8 cellular contexts compared by ENCODE assay signal in the genomic region with DNA sequence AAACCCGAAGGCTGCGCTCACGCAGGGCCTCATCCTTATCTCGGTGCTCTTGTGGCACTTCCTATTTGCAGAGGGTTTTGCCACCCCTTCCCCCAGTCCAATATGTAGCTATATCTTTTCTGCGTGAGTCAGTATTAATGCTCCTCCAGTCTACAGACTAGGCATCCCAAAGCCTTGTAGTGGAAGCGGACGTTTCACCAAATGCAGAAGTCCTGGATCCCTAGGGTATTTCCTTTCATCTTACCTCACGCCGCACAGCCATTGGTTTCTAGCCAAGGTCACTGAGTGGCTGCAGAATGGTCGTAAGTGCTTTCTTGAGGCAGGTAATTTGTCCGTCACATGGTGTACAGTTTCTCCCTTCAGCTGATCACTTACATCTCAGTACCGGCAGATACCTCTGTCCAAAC. TPM values are rescaled to one million over a fixed set of nuclear protein-coding genes. Genes with fewer than 3 reads are reported as not detected.
DNase-seq lines count a peak whose midpoint lies in the region; ATAC-seq and TF ChIP-seq lines count a peak whose summit lies in the region.
"Not testable (repeated sequence)": the region's sequence is repeated elsewhere in the genome, so short reads cannot be mapped to it uniquely, and the experiment has no call there.

No MANE protein-coding gene starts in this region.

- WGBS in heart right ventricle, 2 donors = 0 to 1% methylated on average over 12 of the region's 12 CpGs

- H3K27ac Mint-ChIP-seq in natural killer cell (peak overlapping the region; percentile 96 to 99), type B pancreatic cell (peak overlapping the region; percentile 97)

- H3K4me1 Mint-ChIP-seq in natural killer cell (peaks cover 30 to 43% of the 10 kb centered on the region in 2 donors), type B pancreatic cell (ENCODE audit: unreplicated experiment) (peaks cover 17% of the 10 kb centered on the region)

- ATAC-seq in HG02588 (IDR thresholded peaks at IDR 0.05; ENCODE audit: unreplicated experiment) = peak; percentile 1
- ATAC-seq in heart right ventricle = peak in 4 of 8 donors; percentile 4 to 30 (median 16)
- peak; percentile 32 to 57 (median 38) for ATAC-seq in natural killer cell

- peaks cover 17 to 54% (median 48%) of the 10 kb centered on the region in 9 donors for H3K4me1 ChIP-seq in heart right ventricle

- not testable (repeated sequence) for H3K9me3 Mint-ChIP-seq in natural killer cell, type B pancreatic cell

- not testable (repeated sequence) for H3K36me3 Mint-ChIP-seq in natural killer cell
- peaks cover 19% of the 10 kb centered on the region for H3K36me3 Mint-ChIP-seq in type B pancreatic cell

- H3K9me3 ChIP-seq in heart right ventricle = not testable (repeated sequence)

- H3K4me3 ChIP-seq in heart right ventricle = peak overlapping the region; percentile 45 to 97 (median 90)

- TF ChIP-seq CTCF in heart right ventricle (IDR thresholded peaks at IDR 0.05); natural killer cell (IDR thresholded peaks at IDR 0.05); type B pancreatic cell (conservative IDR thresholded peaks at IDR 0.05): not testable (repeated sequence)

- H3K27me3 ChIP-seq in heart right ventricle = not testable (repeated sequence)

- peak overlapping the region; percentile 68 to 98 (median 93) for H3K27ac ChIP-seq in heart right ventricle

- not testable (repeated sequence) for H3K27me3 Mint-ChIP-seq in natural killer cell (ENCODE audit: low read depth in 2 of 2); type B pancreatic cell

- peaks cover 0 to 17% (median 0%) of the 10 kb centered on the region in 9 donors for H3K36me3 ChIP-seq in heart right ventricle

- H3K4me3 Mint-ChIP-seq in natural killer cell = peak overlapping the region; percentile 93
- peak overlapping the region; percentile 98 for H3K4me3 Mint-ChIP-seq in type B pancreatic cell

- peak; percentile 14 for DNase-seq in GF-D8 (lab: John Stamatoyannopoulos, UW)
- DNase-seq in NCI-H1417 (lab: John Stamatoyannopoulos, UW) = peak in 2 of 3 experiments; percentile 33 to 66
- peak; percentile 34 for DNase-seq in SW480 (ENCODE audit: low spot score)
- peak; percentile 5 for DNase-seq in brain pericyte (ENCODE audit: low read depth, low spot score)
- peak in 1 of 2 donors; percentile 6 for DNase-seq in heart right ventricle
- not testable (repeated sequence) for DNase-seq in natural killer cell; type B pancreatic cell (ENCODE audit: extremely low spot score, unreplicated experiment)

- intact Hi-C loops in heart right ventricle (cut with DNase I); natural killer cell (cut with micrococcal nuclease): not testable (repeated sequence)

RNA-seq across cellular contexts. Expression of a gene that starts 0.7 kb away (rescaled TPM):
- 100 to 1,000 TPM; 119 to 241 (median 144) TPM for total RNA-seq in heart right ventricle
- 100 to 1,000 TPM; 100 to 257 TPM for polyA plus RNA-seq in heart right ventricle
- total RNA-seq in natural killer cell = 100 to 1,000 TPM; 295 to 334 (median 312) TPM
- 508 and 604 TPM in 2 replicates for total RNA-seq in type B pancreatic cell (ENCODE audit: low replicate concordance)

RNA-seq across cellular contexts. Expression of a gene that starts 29.9 kb away (rescaled TPM):
- total RNA-seq in heart right ventricle (1 to 10 TPM in 3 of 10 donors, under 1 TPM in 7; 0.25 to 1.6 (median 0.84) TPM), natural killer cell (under 1 TPM in 2 of 3 donors, not detected in 1; 0.82 to 0.88 TPM), type B pancreatic cell (ENCODE audit: low replicate concordance) (4.1 and 9.8 TPM in 2 replicates)
- polyA plus RNA-seq in heart right ventricle = 1 to 10 TPM in 1 of 2 donors, under 1 TPM in 1; 0.84 to 1.2 TPM

RNA-seq across cellular contexts. Expression of a gene that starts 45.2 kb away (rescaled TPM):
- 1,000 to 10,000 TPM in 3 of 10 donors, 100 to 1,000 TPM in 7; 626 to 1,166 (median 689) TPM for total RNA-seq in heart right ventricle
- polyA plus RNA-seq in heart right ventricle = 1,000 to 10,000 TPM; 2,367 to 4,286 TPM
- total RNA-seq in natural killer cell = 100 to 1,000 TPM; 476 to 551 (median 526) TPM
- 805 and 910 TPM in 2 replicates for total RNA-seq in type B pancreatic cell (ENCODE audit: low replicate concordance)

RNA-seq across cellular contexts. Expression of a gene that starts 53.1 kb away (rescaled TPM):
- total RNA-seq in heart right ventricle = under 1 TPM in 9 of 10 donors, not detected in 1; 0.09 to 0.72 (median 0.38) TPM
- polyA plus RNA-seq in heart right ventricle = under 1 TPM; 0.29 to 0.59 TPM
- total RNA-seq in natural killer cell = under 1 TPM in 2 of 3 donors, not detected in 1; 0.18 to 0.25 TPM
- total RNA-seq in type B pancreatic cell (ENCODE audit: low replicate concordance) = 0.14 and 0.17 TPM in 2 replicates

RNA-seq across cellular contexts. Expression of a gene that starts 53.2 kb away (rescaled TPM):
- under 1 TPM in 4 of 10 donors, not detected in 6; 0.32 to 0.57 (median 0.39) TPM for total RNA-seq in heart right ventricle
- under 1 TPM; 0.22 TPM for polyA plus RNA-seq in heart right ventricle
- not detected for total RNA-seq in natural killer cell
- total RNA-seq in type B pancreatic cell (ENCODE audit: low replicate concordance) = 37.3 and 79.5 TPM in 2 replicates
